ENCODE assay signal across 25 cellular contexts in the genomic region with DNA sequence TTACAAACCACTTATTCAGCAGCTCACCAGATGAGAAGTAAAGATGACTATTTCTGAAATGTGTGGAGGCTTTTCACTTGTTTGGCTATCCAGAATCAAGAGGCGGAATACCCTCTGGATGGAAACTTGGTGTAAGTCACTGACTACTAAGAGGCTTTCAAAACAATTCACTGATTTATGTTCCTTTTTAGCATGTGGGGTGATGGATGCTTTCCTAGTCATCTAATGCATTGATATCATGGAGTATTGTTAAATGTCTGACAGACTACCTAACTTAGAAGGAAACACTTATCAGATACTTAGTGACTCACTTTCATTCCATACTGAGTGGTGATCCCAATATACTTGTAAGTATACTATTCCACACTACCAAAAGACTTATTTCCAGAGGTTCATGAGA.
DNase-seq lines count a peak whose midpoint lies in the region; ATAC-seq and TF ChIP-seq lines count a peak whose summit lies in the region.
"Had no signal": no experiment of that assay in that cellular context is flagged by ENCODE, and none has a peak within 500 bp of the region (broad histone marks: within the 10 kb centered on the region; RNA-seq: fewer than 3 reads in every experiment).

No MANE protein-coding gene starts in this region.

- intact Hi-C loops in upper lobe of right lung (cut with DNase I), result no loop called here

- no peaks in the 10 kb centered on the region for H3K4me1 ChIP-seq in upper lobe of right lung
- H3K4me1 ChIP-seq: adrenal gland had no signal

- H3K4me3 ChIP-seq in choroid plexus epithelial cell (ENCODE audit: low read depth, low read length) (no peak overlapping the region), upper lobe of right lung (no peak overlapping the region)
- H3K4me3 ChIP-seq: adrenal gland, esophagus squamous epithelium, lung had no signal

- no peak for ATAC-seq in upper lobe of right lung
- ATAC-seq: HepG2, T-cell had no signal

- DNase-seq in EL (peak; percentile 59), M059J (ENCODE audit: low read depth) (peak; percentile 78), choroid plexus epithelial cell (ENCODE audit: low read depth) (peak; percentile 19), kidney tubule cell (ENCODE audit: low spot score) (peak; percentile 11), upper lobe of right lung (no peak), iPS-NIHi11 (ENCODE audit: low spot score) (no peak), GM13977 (ENCODE audit: low spot score) (no peak)
- DNase-seq in activated CD4-positive, alpha-beta T cell treated with anti-CD3 and anti-CD28 coated beads for 48 hours, result no peak
- DNase-seq: activated CD4-positive, alpha-beta T cell treated with anti-CD3 and anti-CD28 coated beads, Interleukin-2, amount 10 ng/mL, durations not matched to agents 7 days and 5 days; activated CD8-positive, alpha-beta memory T cell treated with anti-CD3 and anti-CD28 coated beads, Interleukin-2, amount 50 U/mL, for 48 hours; activated effector memory CD4-positive, alpha-beta T cell treated with anti-CD3 and anti-CD28 coated beads, Interleukin-2, amount 50 U/mL, for 16 hours; adrenal gland; AML-193; COR-L47; DND-41; effector CD8-positive, alpha-beta T cell; esophagus squamous epithelium; naive B cell; NCI-H1694; NCI-H345; retina; SHP77 treated with DMSO at 0.1 percent for 48 hours; T-cell had no signal

- TF ChIP-seq CTCF in choroid plexus epithelial cell (conservative IDR thresholded peaks at IDR 0.05; ENCODE audit: low read depth, low read length), result no peak
- no peak for TF ChIP-seq CTCF in upper lobe of right lung (IDR thresholded peaks at IDR 0.05)
- TF ChIP-seq CTCF in GM13977 (IDR thresholded peaks at IDR 0.05; ENCODE audit: extremely low read depth, insufficient read depth, missing control alignments), result no peak

- H3K27me3 ChIP-seq in upper lobe of right lung, result no peaks in the 10 kb centered on the region
- H3K27me3 ChIP-seq: adrenal gland, esophagus squamous epithelium had no signal

- H3K9me3 ChIP-seq in upper lobe of right lung, result no peaks in the 10 kb centered on the region
- H3K9me3 ChIP-seq: adrenal gland, esophagus squamous epithelium had no signal

- H3K36me3 ChIP-seq in upper lobe of right lung, result no peaks in the 10 kb centered on the region
- H3K36me3 ChIP-seq: adrenal gland, esophagus squamous epithelium had no signal

- in situ Hi-C loops in GM13977 (cut with MboI; ENCODE audit: low pct_unique_long_range_greater_than_20kb, low sequenced_read_pairs, unreplicated experiment), result no loop called here

- H3K27ac ChIP-seq in upper lobe of right lung, result no peak overlapping the region
- H3K27ac ChIP-seq: adrenal gland, esophagus squamous epithelium had no signal

Comparison
In these comparisons a context has a peak if more than half of its experiments do, and no peak if none do; other contexts are left out.
1. DNase-seq: peak in EL (single experiment), M059J (single experiment), choroid plexus epithelial cell (single experiment) and kidney tubule cell (single experiment); none in upper lobe of right lung (single experiment), iPS-NIHi11 (single experiment), GM13977 (single experiment) and activated CD4-positive, alpha-beta T cell treated with anti-CD3 and anti-CD28 coated beads for 48 hours (single experiment).